In the genomic region with DNA sequence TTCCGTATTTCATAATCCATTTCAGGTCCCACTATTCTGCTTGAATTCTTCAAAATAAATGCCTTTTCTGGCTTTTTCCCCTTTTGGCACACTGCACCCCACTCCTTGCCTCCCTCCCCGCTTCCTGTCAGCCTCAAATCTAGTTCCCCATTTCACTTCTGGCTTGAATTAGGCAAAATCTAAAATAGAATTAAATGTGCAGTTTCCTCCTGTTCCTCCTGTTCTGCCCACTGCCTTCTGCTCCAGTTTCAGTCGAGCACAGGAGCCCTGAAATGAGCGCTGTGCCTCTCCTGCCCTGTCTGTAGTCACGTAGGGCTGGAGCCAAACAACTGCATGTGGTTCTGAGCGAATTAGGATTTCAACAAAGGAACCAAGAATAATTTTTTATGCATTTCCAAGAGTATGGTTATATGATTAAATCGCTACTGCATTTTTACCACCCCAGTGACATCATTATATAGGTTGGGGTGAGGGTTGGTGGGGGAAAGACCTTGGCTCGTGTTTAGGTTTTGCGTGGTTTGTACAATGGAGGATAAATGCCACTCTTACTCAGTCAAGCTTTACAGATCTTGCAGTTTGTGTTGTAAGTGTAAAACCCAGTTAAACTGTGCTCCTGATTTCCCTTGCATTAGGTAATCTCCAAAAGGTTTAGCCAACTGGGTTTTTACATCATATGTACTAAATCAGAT, we compare ENCODE assay signal across 9 cellular contexts.
A peak's percentile ranks its signal among the peaks of the same experiment; 100 is the strongest.
DNase-seq lines count a peak whose midpoint lies in the region; ATAC-seq and TF ChIP-seq lines count a peak whose summit lies in the region.
"Had no signal": no experiment of that assay in that cellular context is flagged by ENCODE, and none has a peak within 500 bp of the region (broad histone marks: within the 10 kb centered on the region; RNA-seq: fewer than 3 reads in every experiment).

No MANE protein-coding gene starts in this region.

- whole genome bisulfite sequencing in ovary, 3 donors, result 65 to 69% (median 67%) methylated on average over 9 of the region's 9 CpGs

- H3K4me3 Mint-ChIP-seq in brain, result peak overlapping the region in 1 of 5 experiments; percentile 28
- H3K4me3 Mint-ChIP-seq in natural killer cell treated with Interleukin-12 subunit alpha and Interleukin-12 subunit beta and Interleukin-15 and Interleukin-18, amount 100 ng/mL, for 72 hours, result peak overlapping the region; percentile 90

- peaks cover 77% of the 10 kb centered on the region for H3K36me3 Mint-ChIP-seq in brain
- H3K36me3 Mint-ChIP-seq in natural killer cell treated with Interleukin-12 subunit alpha and Interleukin-12 subunit beta and Interleukin-15 and Interleukin-18, amount 100 ng/mL, for 72 hours, result peaks cover 27% of the 10 kb centered on the region

- no peak overlapping the region for H3K27ac ChIP-seq in ovary

- TF ChIP-seq EP300 in ovary (IDR thresholded peaks at IDR 0.05), result no peak

- DNase-seq in CD1c-positive myeloid dendritic cell (ENCODE audit: extremely low spot score) (peak; percentile 79), NOMO-1 treated with dmso at 0.1 percent for 144 hours (lab: John Stamatoyannopoulos, UW; ENCODE audit: unreplicated experiment) (peak; percentile 78), SHP77 (lab: John Stamatoyannopoulos, UW) (no peak), ovary (no peak), kidney glomerular epithelial cell (lab: John Stamatoyannopoulos, UW) (no peak)
- DNase-seq in natural killer cell treated with Interleukin-12 subunit alpha and Interleukin-12 subunit beta and Interleukin-15 and Interleukin-18, amount 100 ng/mL, for 72 hours (ENCODE audit: low spot score), result no peak
- DNase-seq: glutamatergic neuron had no signal

- intact Hi-C loops in ovary (cut with DNase I), result no loop called here

- no peaks in the 10 kb centered on the region for H3K9me3 ChIP-seq in ovary

- no peak overlapping the region for H3K4me3 ChIP-seq in ovary

- H3K27ac Mint-ChIP-seq in brain, result peak overlapping the region; percentile 8 to 75 (median 65)
- peak overlapping the region; percentile 97 for H3K27ac Mint-ChIP-seq in natural killer cell treated with Interleukin-12 subunit alpha and Interleukin-12 subunit beta and Interleukin-15 and Interleukin-18, amount 100 ng/mL, for 72 hours

- TF ChIP-seq POLR2A in ovary (IDR thresholded peaks at IDR 0.05), result no peak

- peaks cover 15% of the 10 kb centered on the region for H3K4me1 ChIP-seq in ovary (ENCODE audit: insufficient read depth)

- H3K9me3 Mint-ChIP-seq in brain, result peaks cover 6% of the 10 kb centered on the region in 5 experiments
- no peaks in the 10 kb centered on the region for H3K9me3 Mint-ChIP-seq in natural killer cell treated with Interleukin-12 subunit alpha and Interleukin-12 subunit beta and Interleukin-15 and Interleukin-18, amount 100 ng/mL, for 72 hours

- no peaks in the 10 kb centered on the region for H3K27me3 Mint-ChIP-seq in brain
- no peaks in the 10 kb centered on the region for H3K27me3 Mint-ChIP-seq in natural killer cell treated with Interleukin-12 subunit alpha and Interleukin-12 subunit beta and Interleukin-15 and Interleukin-18, amount 100 ng/mL, for 72 hours

- no peaks in the 10 kb centered on the region for H3K27me3 ChIP-seq in ovary

- no peaks in the 10 kb centered on the region for H3K36me3 ChIP-seq in ovary

- peak; percentile 74 to 77 for ATAC-seq in natural killer cell treated with Interleukin-12 subunit alpha and Interleukin-12 subunit beta and Interleukin-15 and Interleukin-18, amount 100 ng/mL, for 72 hours
- no peak for ATAC-seq in HG03045 (IDR thresholded peaks at IDR 0.05; ENCODE audit: unreplicated experiment)

- TF ChIP-seq CTCF in brain (conservative IDR thresholded peaks at IDR 0.05), result no peak
- no peak for TF ChIP-seq CTCF in ovary (IDR thresholded peaks at IDR 0.05)

- peaks cover 45% of the 10 kb centered on the region for H3K4me1 Mint-ChIP-seq in brain
- peaks cover 41 to 51% of the 10 kb centered on the region in 2 donors for H3K4me1 Mint-ChIP-seq in natural killer cell treated with Interleukin-12 subunit alpha and Interleukin-12 subunit beta and Interleukin-15 and Interleukin-18, amount 100 ng/mL, for 72 hours (ENCODE audit: low read depth in 2 of 2)

Comparison
In these comparisons a context has a peak if more than half of its experiments do, and no peak if none do; other contexts are left out.
1. DNase-seq: peak in CD1c-positive myeloid dendritic cell (single experiment) and NOMO-1 treated with dmso at 0.1 percent for 144 hours (single experiment); none in natural killer cell treated with Interleukin-12 subunit alpha and Interleukin-12 subunit beta and Interleukin-15 and Interleukin-18, amount 100 ng/mL, for 72 hours (single experiment), SHP77 (0 of 2), ovary (0 of 5) and kidney glomerular epithelial cell (single experiment).